In the genomic region with DNA sequence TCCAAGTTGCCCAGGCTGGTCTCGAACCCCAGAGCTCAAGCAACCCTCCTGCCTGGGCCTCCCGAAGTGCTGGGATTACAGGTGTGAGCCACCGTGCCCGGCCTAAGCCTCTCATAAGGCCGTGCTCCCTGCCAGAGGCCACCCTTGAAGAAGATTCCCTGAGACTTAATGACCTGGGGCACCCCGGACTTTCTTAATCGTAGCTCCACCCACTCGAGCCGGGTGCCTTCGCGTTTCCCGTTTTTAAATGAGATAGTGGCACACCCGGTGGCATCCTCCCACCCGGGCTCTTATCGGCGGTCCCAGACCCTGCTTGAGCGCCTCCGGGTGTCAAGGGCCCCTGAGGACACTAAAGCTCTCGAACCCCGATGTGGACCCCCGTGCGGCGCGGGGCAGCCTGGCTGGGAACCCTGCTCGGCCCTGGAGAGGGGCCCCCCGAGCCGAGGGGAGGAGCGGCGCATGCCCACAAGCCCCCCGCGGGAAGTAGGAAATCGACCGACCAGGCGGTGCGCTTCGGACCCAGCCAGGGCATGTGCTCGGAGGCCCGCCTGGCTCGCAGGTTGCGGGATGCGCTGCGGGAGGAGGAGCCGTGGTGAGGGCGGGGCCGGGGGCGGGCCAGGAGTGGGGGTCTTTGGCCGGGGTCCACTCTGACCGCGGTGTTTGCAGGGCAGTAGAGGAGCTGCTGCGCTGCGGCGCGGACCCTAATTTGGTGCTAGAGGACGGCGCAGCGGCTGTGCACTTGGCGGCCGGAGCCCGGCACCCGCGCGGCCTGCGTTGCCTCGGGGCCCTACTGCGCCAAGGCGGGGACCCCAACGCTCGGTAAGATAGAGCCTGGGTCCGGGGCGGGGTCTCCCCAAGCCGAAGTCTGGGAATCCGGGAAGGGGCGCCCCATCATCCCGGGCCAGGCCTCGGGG, we compare ENCODE assay signal across 1 cellular context.
TF ChIP-seq lines count a peak whose summit lies in the region.

Gene ANKLE1, plus strand, starts transcription at position 511 of the 914 bp plus-strand sequence. Its CDS starts 20 bp downstream, at position 531.

TF ChIP-seq in GM12878, 131 proteins besides CTCF, POLR2A, EP300 and RAD21 (continued from another document and continues in another):
- TF ChIP-seq, protein P1, sequence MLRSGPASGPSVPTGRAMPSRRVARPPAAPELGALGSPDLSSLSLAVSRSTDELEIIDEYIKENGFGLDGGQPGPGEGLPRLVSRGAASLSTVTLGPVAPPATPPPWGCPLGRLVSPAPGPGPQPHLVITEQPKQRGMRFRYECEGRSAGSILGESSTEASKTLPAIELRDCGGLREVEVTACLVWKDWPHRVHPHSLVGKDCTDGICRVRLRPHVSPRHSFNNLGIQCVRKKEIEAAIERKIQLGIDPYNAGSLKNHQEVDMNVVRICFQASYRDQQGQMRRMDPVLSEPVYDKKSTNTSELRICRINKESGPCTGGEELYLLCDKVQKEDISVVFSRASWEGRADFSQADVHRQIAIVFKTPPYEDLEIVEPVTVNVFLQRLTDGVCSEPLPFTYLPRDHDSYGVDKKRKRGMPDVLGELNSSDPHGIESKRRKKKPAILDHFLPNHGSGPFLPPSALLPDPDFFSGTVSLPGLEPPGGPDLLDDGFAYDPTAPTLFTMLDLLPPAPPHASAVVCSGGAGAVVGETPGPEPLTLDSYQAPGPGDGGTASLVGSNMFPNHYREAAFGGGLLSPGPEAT (IDR thresholded peaks at IDR 0.05; ENCODE audit: low read depth), result no peak
- TF ChIP-seq NR2C2 (IDR thresholded peaks at IDR 0.05; ENCODE audit: borderline replicate concordance, control insufficient read depth, insufficient read length, low read depth) (no peak), NFXL1 (IDR thresholded peaks at IDR 0.05; ENCODE audit: borderline replicate concordance) (no peak), ZNF274 (IDR thresholded peaks at IDR 0.05; ENCODE audit: insufficient read depth, insufficient read length) (no peak), IRF5 (IDR thresholded peaks at IDR 0.05; ENCODE audit: borderline replicate concordance) (no peak), GATAD2B (conservative IDR thresholded peaks at IDR 0.05; ENCODE audit: low read depth) (peak; percentile 69; the same call in 1 of the 2 replicates), DPF2 (IDR thresholded peaks at IDR 0.05) (no peak), MEF2B (IDR thresholded peaks at IDR 0.05; ENCODE audit: partially characterized antibody, poor library complexity, severe bottlenecking) (peak; percentile 5), SREBF2 (IDR thresholded peaks at IDR 0.05; ENCODE audit: low read length) (no peak), ETV6 (conservative IDR thresholded peaks at IDR 0.05 in 1 of 2, IDR thresholded peaks at IDR 0.05 in 1 of 2; ENCODE audit: borderline replicate concordance in 1 of 2, low read depth in 1 of 2) (no peak), TAF1 (IDR thresholded peaks at IDR 0.05; ENCODE audit: borderline replicate concordance, low read depth, low read length) (no peak), TCF7 (IDR thresholded peaks at IDR 0.05; ENCODE audit: borderline replicate concordance) (no peak), SKIL (IDR thresholded peaks at IDR 0.05; ENCODE audit: low read depth, poor library complexity, severe bottlenecking) (no peak), BRCA1 (IDR thresholded peaks at IDR 0.05; ENCODE audit: low read depth, low read length) (no peak), KLF5 (IDR thresholded peaks at IDR 0.05; ENCODE audit: partially characterized antibody) (peak; percentile 43), ASH2L (IDR thresholded peaks at IDR 0.05; ENCODE audit: borderline replicate concordance, low read depth) (no peak), SIX5 (IDR thresholded peaks at IDR 0.05; ENCODE audit: low read depth, low read length, severe bottlenecking) (no peak), NFYA (IDR thresholded peaks at IDR 0.05; ENCODE audit: borderline replicate concordance, low read depth, low read length) (no peak), HDAC2 (IDR thresholded peaks at IDR 0.05) (no peak), POU2F2 (IDR thresholded peaks at IDR 0.05; ENCODE audit: borderline replicate concordance, low read depth, low read length) (no peak), ELK1 (IDR thresholded peaks at IDR 0.05; ENCODE audit: low read depth, low read length) (no peak), CREB1 (IDR thresholded peaks at IDR 0.05; ENCODE audit: low read depth) (no peak), SP1 (IDR thresholded peaks at IDR 0.05; ENCODE audit: low read depth, low read length) (no peak), WRNIP1 (IDR thresholded peaks at IDR 0.05; ENCODE audit: borderline replicate concordance, low read depth, low read length) (no peak), YBX1 (IDR thresholded peaks at IDR 0.05) (no peak), USF1 (IDR thresholded peaks at IDR 0.05; ENCODE audit: borderline replicate concordance, extremely low read length, insufficient read depth, low read depth, low read length) (no peak)
- TF ChIP-seq, protein P2, sequence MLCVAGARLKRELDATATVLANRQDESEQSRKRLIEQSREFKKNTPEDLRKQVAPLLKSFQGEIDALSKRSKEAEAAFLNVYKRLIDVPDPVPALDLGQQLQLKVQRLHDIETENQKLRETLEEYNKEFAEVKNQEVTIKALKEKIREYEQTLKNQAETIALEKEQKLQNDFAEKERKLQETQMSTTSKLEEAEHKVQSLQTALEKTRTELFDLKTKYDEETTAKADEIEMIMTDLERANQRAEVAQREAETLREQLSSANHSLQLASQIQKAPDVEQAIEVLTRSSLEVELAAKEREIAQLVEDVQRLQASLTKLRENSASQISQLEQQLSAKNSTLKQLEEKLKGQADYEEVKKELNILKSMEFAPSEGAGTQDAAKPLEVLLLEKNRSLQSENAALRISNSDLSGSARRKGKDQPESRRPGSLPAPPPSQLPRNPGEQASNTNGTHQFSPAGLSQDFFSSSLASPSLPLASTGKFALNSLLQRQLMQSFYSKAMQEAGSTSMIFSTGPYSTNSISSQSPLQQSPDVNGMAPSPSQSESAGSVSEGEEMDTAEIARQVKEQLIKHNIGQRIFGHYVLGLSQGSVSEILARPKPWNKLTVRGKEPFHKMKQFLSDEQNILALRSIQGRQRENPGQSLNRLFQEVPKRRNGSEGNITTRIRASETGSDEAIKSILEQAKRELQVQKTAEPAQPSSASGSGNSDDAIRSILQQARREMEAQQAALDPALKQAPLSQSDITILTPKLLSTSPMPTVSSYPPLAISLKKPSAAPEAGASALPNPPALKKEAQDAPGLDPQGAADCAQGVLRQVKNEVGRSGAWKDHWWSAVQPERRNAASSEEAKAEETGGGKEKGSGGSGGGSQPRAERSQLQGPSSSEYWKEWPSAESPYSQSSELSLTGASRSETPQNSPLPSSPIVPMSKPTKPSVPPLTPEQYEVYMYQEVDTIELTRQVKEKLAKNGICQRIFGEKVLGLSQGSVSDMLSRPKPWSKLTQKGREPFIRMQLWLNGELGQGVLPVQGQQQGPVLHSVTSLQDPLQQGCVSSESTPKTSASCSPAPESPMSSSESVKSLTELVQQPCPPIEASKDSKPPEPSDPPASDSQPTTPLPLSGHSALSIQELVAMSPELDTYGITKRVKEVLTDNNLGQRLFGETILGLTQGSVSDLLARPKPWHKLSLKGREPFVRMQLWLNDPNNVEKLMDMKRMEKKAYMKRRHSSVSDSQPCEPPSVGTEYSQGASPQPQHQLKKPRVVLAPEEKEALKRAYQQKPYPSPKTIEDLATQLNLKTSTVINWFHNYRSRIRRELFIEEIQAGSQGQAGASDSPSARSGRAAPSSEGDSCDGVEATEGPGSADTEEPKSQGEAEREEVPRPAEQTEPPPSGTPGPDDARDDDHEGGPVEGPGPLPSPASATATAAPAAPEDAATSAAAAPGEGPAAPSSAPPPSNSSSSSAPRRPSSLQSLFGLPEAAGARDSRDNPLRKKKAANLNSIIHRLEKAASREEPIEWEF (IDR thresholded peaks at IDR 0.05; ENCODE audit: insufficient replicate concordance, low read depth, low read length), result no peak
- TF ChIP-seq, protein P3, sequence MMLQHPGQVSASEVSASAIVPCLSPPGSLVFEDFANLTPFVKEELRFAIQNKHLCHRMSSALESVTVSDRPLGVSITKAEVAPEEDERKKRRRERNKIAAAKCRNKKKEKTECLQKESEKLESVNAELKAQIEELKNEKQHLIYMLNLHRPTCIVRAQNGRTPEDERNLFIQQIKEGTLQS (IDR thresholded peaks at IDR 0.05; ENCODE audit: borderline replicate concordance, extremely low read depth, low read depth, low read length), result no peak
- TF ChIP-seq, protein P4, sequence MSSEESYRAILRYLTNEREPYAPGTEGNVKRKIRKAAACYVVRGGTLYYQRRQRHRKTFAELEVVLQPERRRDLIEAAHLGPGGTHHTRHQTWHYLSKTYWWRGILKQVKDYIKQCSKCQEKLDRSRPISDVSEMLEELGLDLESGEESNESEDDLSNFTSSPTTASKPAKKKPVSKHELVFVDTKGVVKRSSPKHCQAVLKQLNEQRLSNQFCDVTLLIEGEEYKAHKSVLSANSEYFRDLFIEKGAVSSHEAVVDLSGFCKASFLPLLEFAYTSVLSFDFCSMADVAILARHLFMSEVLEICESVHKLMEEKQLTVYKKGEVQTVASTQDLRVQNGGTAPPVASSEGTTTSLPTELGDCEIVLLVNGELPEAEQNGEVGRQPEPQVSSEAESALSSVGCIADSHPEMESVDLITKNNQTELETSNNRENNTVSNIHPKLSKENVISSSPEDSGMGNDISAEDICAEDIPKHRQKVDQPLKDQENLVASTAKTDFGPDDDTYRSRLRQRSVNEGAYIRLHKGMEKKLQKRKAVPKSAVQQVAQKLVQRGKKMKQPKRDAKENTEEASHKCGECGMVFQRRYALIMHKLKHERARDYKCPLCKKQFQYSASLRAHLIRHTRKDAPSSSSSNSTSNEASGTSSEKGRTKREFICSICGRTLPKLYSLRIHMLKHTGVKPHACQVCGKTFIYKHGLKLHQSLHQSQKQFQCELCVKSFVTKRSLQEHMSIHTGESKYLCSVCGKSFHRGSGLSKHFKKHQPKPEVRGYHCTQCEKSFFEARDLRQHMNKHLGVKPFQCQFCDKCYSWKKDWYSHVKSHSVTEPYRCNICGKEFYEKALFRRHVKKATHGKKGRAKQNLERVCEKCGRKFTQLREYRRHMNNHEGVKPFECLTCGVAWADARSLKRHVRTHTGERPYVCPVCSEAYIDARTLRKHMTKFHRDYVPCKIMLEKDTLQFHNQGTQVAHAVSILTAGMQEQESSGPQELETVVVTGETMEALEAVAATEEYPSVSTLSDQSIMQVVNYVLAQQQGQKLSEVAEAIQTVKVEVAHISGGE (CRISPR knock-in tag; IDR thresholded peaks at IDR 0.05), result no peak
- TF ChIP-seq, protein P5, sequence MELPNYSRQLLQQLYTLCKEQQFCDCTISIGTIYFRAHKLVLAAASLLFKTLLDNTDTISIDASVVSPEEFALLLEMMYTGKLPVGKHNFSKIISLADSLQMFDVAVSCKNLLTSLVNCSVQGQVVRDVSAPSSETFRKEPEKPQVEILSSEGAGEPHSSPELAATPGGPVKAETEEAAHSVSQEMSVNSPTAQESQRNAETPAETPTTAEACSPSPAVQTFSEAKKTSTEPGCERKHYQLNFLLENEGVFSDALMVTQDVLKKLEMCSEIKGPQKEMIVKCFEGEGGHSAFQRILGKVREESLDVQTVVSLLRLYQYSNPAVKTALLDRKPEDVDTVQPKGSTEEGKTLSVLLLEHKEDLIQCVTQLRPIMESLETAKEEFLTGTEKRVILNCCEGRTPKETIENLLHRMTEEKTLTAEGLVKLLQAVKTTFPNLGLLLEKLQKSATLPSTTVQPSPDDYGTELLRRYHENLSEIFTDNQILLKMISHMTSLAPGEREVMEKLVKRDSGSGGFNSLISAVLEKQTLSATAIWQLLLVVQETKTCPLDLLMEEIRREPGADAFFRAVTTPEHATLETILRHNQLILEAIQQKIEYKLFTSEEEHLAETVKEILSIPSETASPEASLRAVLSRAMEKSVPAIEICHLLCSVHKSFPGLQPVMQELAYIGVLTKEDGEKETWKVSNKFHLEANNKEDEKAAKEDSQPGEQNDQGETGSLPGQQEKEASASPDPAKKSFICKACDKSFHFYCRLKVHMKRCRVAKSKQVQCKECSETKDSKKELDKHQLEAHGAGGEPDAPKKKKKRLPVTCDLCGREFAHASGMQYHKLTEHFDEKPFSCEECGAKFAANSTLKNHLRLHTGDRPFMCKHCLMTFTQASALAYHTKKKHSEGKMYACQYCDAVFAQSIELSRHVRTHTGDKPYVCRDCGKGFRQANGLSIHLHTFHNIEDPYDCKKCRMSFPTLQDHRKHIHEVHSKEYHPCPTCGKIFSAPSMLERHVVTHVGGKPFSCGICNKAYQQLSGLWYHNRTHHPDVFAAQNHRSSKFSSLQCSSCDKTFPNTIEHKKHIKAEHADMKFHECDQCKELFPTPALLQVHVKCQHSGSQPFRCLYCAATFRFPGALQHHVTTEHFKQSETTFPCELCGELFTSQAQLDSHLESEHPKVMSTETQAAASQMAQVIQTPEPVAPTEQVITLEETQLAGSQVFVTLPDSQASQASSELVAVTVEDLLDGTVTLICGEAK (IDR thresholded peaks at IDR 0.05; ENCODE audit: borderline replicate concordance), result no peak; the same call in 1 of the 2 replicates
